8 cellular contexts compared by ENCODE assay signal in genomic region chr9:128420060-128420650, GRCh38. TPM values are rescaled to one million over a fixed set of nuclear protein-coding genes. Genes with fewer than 3 reads are reported as not detected.
DNase-seq lines count a peak whose midpoint lies in the region; ATAC-seq and TF ChIP-seq lines count a peak whose summit lies in the region.

No MANE protein-coding gene starts in this region.

- no peaks in the 10 kb centered on the region for H3K9me3 Mint-ChIP-seq in activated naive CD8-positive, alpha-beta T cell treated with anti-CD3 and anti-CD28 coated beads for 36 hours

- H3K27me3 ChIP-seq in HUES6 (ENCODE audit: control insufficient read depth, insufficient read depth, low read length): peaks cover 64% of the 10 kb centered on the region
- H3K27me3 ChIP-seq in upper lobe of right lung: peaks cover 8% of the 10 kb centered on the region

- H3K27ac ChIP-seq in HUES6 (ENCODE audit: low read depth, low read length): no peak overlapping the region; the same call in 1 of the 2 replicates
- peak overlapping the region; percentile 65 for H3K27ac ChIP-seq in upper lobe of right lung

- intact Hi-C loops in cardiac septum (cut with DNase I): no loop called here
- intact Hi-C loops in upper lobe of right lung (cut with DNase I): no loop called here

- TF ChIP-seq CTCF in upper lobe of right lung (IDR thresholded peaks at IDR 0.05): peak; percentile 89

- H3K27me3 Mint-ChIP-seq in activated naive CD8-positive, alpha-beta T cell treated with anti-CD3 and anti-CD28 coated beads for 36 hours: peaks cover 47% of the 10 kb centered on the region

- H3K36me3 ChIP-seq in HUES6 (ENCODE audit: control insufficient read depth, insufficient read depth, low read length): no peaks in the 10 kb centered on the region
- no peaks in the 10 kb centered on the region for H3K36me3 ChIP-seq in upper lobe of right lung

- no peak overlapping the region for H3K27ac Mint-ChIP-seq in activated naive CD8-positive, alpha-beta T cell treated with anti-CD3 and anti-CD28 coated beads for 36 hours

- in situ Hi-C loops in Caki2 (cut with HindIII; ENCODE audit: low pct_unique_long_range_greater_than_20kb, low sequenced_read_pairs): no loop called here

- H3K4me1 Mint-ChIP-seq in activated naive CD8-positive, alpha-beta T cell treated with anti-CD3 and anti-CD28 coated beads for 36 hours: peaks cover 10% of the 10 kb centered on the region

- H3K4me3 ChIP-seq in HUES6 (ENCODE audit: low read depth, low read length) (peak overlapping the region; percentile 91), upper lobe of right lung (peak overlapping the region; percentile 91)

- DNase-seq in Caki2 (ENCODE audit: low read depth) (peak; percentile 71), SKM-1 treated with dmso at 0.1 percent for 144 hours (lab: John Stamatoyannopoulos, UW; ENCODE audit: unreplicated experiment) (peak; percentile 51), cardiac septum (ENCODE audit: low spot score) (peak; percentile 88), pons (ENCODE audit: low spot score) (peak; percentile 68), upper lobe of right lung (peak; percentile 87)
- DNase-seq in activated naive CD8-positive, alpha-beta T cell treated with anti-CD3 and anti-CD28 coated beads for 36 hours: peak; percentile 82

- H3K9me3 ChIP-seq in HUES6 (ENCODE audit: control insufficient read depth, insufficient read depth, low read depth, low read length) (no peaks in the 10 kb centered on the region), upper lobe of right lung (no peaks in the 10 kb centered on the region)

- peak overlapping the region; percentile 76 for H3K4me3 Mint-ChIP-seq in activated naive CD8-positive, alpha-beta T cell treated with anti-CD3 and anti-CD28 coated beads for 36 hours

- H3K9ac ChIP-seq in HUES6 (ENCODE audit: low read length): peak overlapping the region; percentile 54

- H3K36me3 Mint-ChIP-seq in activated naive CD8-positive, alpha-beta T cell treated with anti-CD3 and anti-CD28 coated beads for 36 hours: no peaks in the 10 kb centered on the region

- ATAC-seq in GM21381 (IDR thresholded peaks at IDR 0.05; ENCODE audit: unreplicated experiment) (peak; percentile 71), upper lobe of right lung (peak; percentile 93)

- peaks cover 23% of the 10 kb centered on the region for H3K4me1 ChIP-seq in HUES6 (ENCODE audit: control insufficient read depth, insufficient read depth, low read length)
- H3K4me1 ChIP-seq in upper lobe of right lung: peaks cover 18% of the 10 kb centered on the region

RNA-seq across cellular contexts. Expression of gene CERCAM, which starts 0.5 kb away (rescaled TPM):
- 25.2 and 50.6 TPM in 2 replicates for total RNA-seq in Caki2 (2014; rRNA removed; shearing (Covaris generic); ENCODE audit: low replicate concordance)
- 1 to 10 TPM; 1.4 to 2.2 TPM for total RNA-seq in activated naive CD8-positive, alpha-beta T cell treated with anti-CD3 and anti-CD28 coated beads for 36 hours
- total RNA-seq in cardiac septum (16.6 TPM), upper lobe of right lung (14.0 TPM)

RNA-seq across cellular contexts. Expression of gene ODF2, which starts 35.7 kb away (rescaled TPM):
- 31.4 and 32.1 TPM in 2 replicates for total RNA-seq in Caki2 (2014; rRNA removed; shearing (Covaris generic); ENCODE audit: low replicate concordance)
- 10 to 100 TPM; 72.7 to 76.1 TPM for total RNA-seq in activated naive CD8-positive, alpha-beta T cell treated with anti-CD3 and anti-CD28 coated beads for 36 hours
- total RNA-seq in cardiac septum: 20.8 TPM
- total RNA-seq in upper lobe of right lung: 17.3 TPM

RNA-seq across cellular contexts. Expression of gene URM1, which starts 49.0 kb away (rescaled TPM):
- total RNA-seq in Caki2 (2014; rRNA removed; shearing (Covaris generic); ENCODE audit: low replicate concordance): 71.8 and 107 TPM in 2 replicates
- 10 to 100 TPM; 81.7 to 85.6 TPM for total RNA-seq in activated naive CD8-positive, alpha-beta T cell treated with anti-CD3 and anti-CD28 coated beads for 36 hours
- total RNA-seq in cardiac septum: 49.5 TPM
- 56.5 TPM for total RNA-seq in upper lobe of right lung
